ENCODE assay signal across 8 cellular contexts in the genomic region with DNA sequence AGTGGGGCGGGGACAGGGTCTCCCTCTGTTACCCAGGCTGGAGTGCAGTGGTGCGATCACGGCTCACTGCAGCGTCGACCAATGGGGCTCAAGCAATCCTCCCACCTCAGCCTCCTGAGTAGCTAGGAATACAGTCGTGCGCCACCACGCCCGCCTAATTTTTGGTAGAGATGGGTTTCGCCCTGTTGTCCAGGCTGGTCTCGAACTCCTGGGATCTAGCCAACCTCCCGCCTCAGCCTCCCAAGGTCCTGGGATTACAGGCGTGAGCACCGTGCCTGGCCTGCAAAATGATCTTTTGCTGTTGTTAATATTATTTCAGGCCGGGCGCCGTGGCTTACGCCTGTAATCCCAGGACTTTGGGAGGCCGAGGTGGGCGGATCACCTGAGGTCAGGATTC. TPM values are rescaled to one million over a fixed set of nuclear protein-coding genes. Genes with fewer than 3 reads are reported as not detected.
DNase-seq lines count a peak whose midpoint lies in the region; ATAC-seq and TF ChIP-seq lines count a peak whose summit lies in the region.

No MANE protein-coding gene starts in this region.

- DNase-seq in HEK293T (ENCODE audit: extremely low spot score) (no peak), cerebellar cortex (ENCODE audit: low spot score) (no peak), SW 1271 (lab: John Stamatoyannopoulos, UW) (no peak)
- peak; percentile 11 for DNase-seq in stimulated activated naive CD8-positive, alpha-beta T cell treated with anti-CD3 and anti-CD28 coated beads, Interleukin-15, Interleukin-2, amounts not matched to agents 100 U/mL and 50 U/mL, for 24 hours

- ATAC-seq in activated T-helper 17 cell treated with anti-CD3 and anti-CD28 coated beads, Interleukin-2, amount 50 U/mL, for 72 hours (replicated peaks), result no peak
- ATAC-seq in stimulated activated naive CD8-positive, alpha-beta T cell treated with anti-CD3 and anti-CD28 coated beads, Interleukin-15, Interleukin-2, amounts not matched to agents 100 U/mL and 50 U/mL, for 24 hours, result no peak
- ATAC-seq in HG02970 (IDR thresholded peaks at IDR 0.05; ENCODE audit: low FRiP score, unreplicated experiment) (no peak), GM21381 (IDR thresholded peaks at IDR 0.05; ENCODE audit: unreplicated experiment) (no peak)

- H3K9me3 Mint-ChIP-seq in activated T-helper 17 cell treated with anti-CD3 and anti-CD28 coated beads, Interleukin-2, amount 50 U/mL, for 72 hours, result peaks cover 4% of the 10 kb centered on the region

- POLR2A ChIA-PET in HEK293T (lab: Yijun Ruan, JAX), result interaction anchor here (0.7 to 2.6 kb wide), 34 partner anchors 9 to 1877 kb away, joined by 3 to 66 read pairs (median 5); no protein-coding TSS in a partner anchor

- peaks cover 47% of the 10 kb centered on the region for H3K36me3 Mint-ChIP-seq in activated T-helper 17 cell treated with anti-CD3 and anti-CD28 coated beads, Interleukin-2, amount 50 U/mL, for 72 hours (ENCODE audit: low read depth)

- peaks cover 18% of the 10 kb centered on the region for H3K4me1 Mint-ChIP-seq in activated T-helper 17 cell treated with anti-CD3 and anti-CD28 coated beads, Interleukin-2, amount 50 U/mL, for 72 hours

- CTCF ChIA-PET in HEK293T (lab: Yijun Ruan, JAX), result interaction anchor here (1.0 to 1.4 kb wide), 3 partner anchors 21 to 160 kb away, joined by 3 to 5 read pairs (median 5); no protein-coding TSS in a partner anchor

- no peaks in the 10 kb centered on the region for H3K27me3 Mint-ChIP-seq in activated T-helper 17 cell treated with anti-CD3 and anti-CD28 coated beads, Interleukin-2, amount 50 U/mL, for 72 hours

- H3K27ac Mint-ChIP-seq in activated T-helper 17 cell treated with anti-CD3 and anti-CD28 coated beads, Interleukin-2, amount 50 U/mL, for 72 hours, result peak overlapping the region; percentile 92

- no peaks in the 10 kb centered on the region for H3K9me3 ChIP-seq in iPS-18c (ENCODE audit: control insufficient read depth, insufficient read depth, low read length)

- H3K4me3 ChIP-seq in iPS-18c (ENCODE audit: insufficient read depth, low read depth, low read length), result peak overlapping the region; percentile 97; the same call in 1 of the 2 replicates

- H3K4me3 Mint-ChIP-seq in activated T-helper 17 cell treated with anti-CD3 and anti-CD28 coated beads, Interleukin-2, amount 50 U/mL, for 72 hours, result peak overlapping the region; percentile 92

TF ChIP-seq in HEK293T, 16 proteins besides CTCF, POLR2A, EP300 and RAD21:
- TF ChIP-seq L3MBTL2 (conservative IDR thresholded peaks at IDR 0.05), result peak; percentile 49; the same call in 1 of the 2 replicates
- TF ChIP-seq FOXK2 (IDR thresholded peaks at IDR 0.05), result no peak

RNA-seq across cellular contexts. Expression of gene TGDS, which starts 0.6 kb away (rescaled TPM):
- total RNA-seq in activated T-helper 17 cell treated with anti-CD3 and anti-CD28 coated beads, Interleukin-2, amount 50 U/mL, for 72 hours, result 10 to 100 TPM; 18.2 to 24.4 TPM

RNA-seq across cellular contexts. Expression of gene GPR180, which starts 5.1 kb away (rescaled TPM):
- 1 to 10 TPM; 6.7 to 8.0 TPM for total RNA-seq in activated T-helper 17 cell treated with anti-CD3 and anti-CD28 coated beads, Interleukin-2, amount 50 U/mL, for 72 hours
